Comparison of ENCODE assay signal across 16 cellular contexts in the genomic region with DNA sequence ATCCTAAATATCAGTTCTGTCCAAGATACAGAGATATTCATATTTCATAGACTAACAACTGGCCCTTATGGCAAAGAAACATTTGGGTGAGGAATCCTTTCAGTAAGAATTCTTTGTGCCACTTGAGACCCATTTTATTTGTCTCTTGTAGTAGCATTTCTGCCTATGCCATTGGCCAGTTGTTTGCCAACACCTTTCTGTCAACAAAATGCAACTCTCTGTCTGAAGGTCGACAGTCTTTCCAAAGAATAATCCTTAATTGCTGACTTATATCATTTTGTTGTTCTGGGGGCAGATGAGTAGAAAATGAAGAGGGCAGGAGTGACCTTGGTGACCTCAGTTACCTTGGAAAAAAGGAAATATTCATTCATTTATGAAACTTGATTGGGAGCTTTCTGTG.
"Had no signal": no experiment of that assay in that cellular context is flagged by ENCODE, and none has a peak within 500 bp of the region (broad histone marks: within the 10 kb centered on the region; RNA-seq: fewer than 3 reads in every experiment).

No MANE protein-coding gene starts in this region.

- H3K4me1 ChIP-seq: foreskin keratinocyte, neural progenitor cell had no signal

- H3K4me3 ChIP-seq: cardiac muscle cell, lung, neural progenitor cell, SK-N-MC, thyroid gland had no signal

- H3K4me2 ChIP-seq: neural progenitor cell had no signal

- H3K9me3 Mint-ChIP-seq: activated naive CD4-positive, alpha-beta T cell treated with anti-CD3 and anti-CD28 coated beads for 36 hours; activated naive CD8-positive, alpha-beta T cell treated with anti-CD3 and anti-CD28 coated beads, Interleukin-2, amount 50 U/mL, for 24 hours; activated T-helper 17 cell treated with anti-CD3 and anti-CD28 coated beads, Interleukin-2, amount 50 U/mL, for 72 hours; immature natural killer cell; naive B cell; neural progenitor cell; stimulated activated naive CD8-positive, alpha-beta T cell treated with anti-CD3 and anti-CD28 coated beads, Interleukin-15, amount 100 ng/mL, for 72 hours had no signal

- H3K27ac Mint-ChIP-seq: activated naive CD4-positive, alpha-beta T cell treated with anti-CD3 and anti-CD28 coated beads for 36 hours; activated naive CD8-positive, alpha-beta T cell treated with anti-CD3 and anti-CD28 coated beads, Interleukin-2, amount 50 U/mL, for 24 hours; activated T-helper 17 cell treated with anti-CD3 and anti-CD28 coated beads, Interleukin-2, amount 50 U/mL, for 72 hours; immature natural killer cell; neural progenitor cell; stimulated activated naive CD8-positive, alpha-beta T cell treated with anti-CD3 and anti-CD28 coated beads, Interleukin-15, amount 100 ng/mL, for 72 hours had no signal

- H3K27me3 Mint-ChIP-seq: activated naive CD8-positive, alpha-beta T cell treated with anti-CD3 and anti-CD28 coated beads, Interleukin-2, amount 50 U/mL, for 24 hours; activated T-helper 17 cell treated with anti-CD3 and anti-CD28 coated beads, Interleukin-2, amount 50 U/mL, for 72 hours; naive B cell; stimulated activated naive CD8-positive, alpha-beta T cell treated with anti-CD3 and anti-CD28 coated beads, Interleukin-15, amount 100 ng/mL, for 72 hours had no signal

- H3K9me3 ChIP-seq: thyroid gland had no signal

- H3K9ac ChIP-seq: neural progenitor cell had no signal

- FAIRE-seq: endometrium had no signal

- DNase-seq: activated CD4-positive, CD25-positive, alpha-beta regulatory T cell treated with anti-CD3 and anti-CD28 coated beads, Interleukin-2, amount 50 U/mL, for 72 hours; activated naive CD4-positive, alpha-beta T cell treated with anti-CD3 and anti-CD28 coated beads for 36 hours; activated naive CD8-positive, alpha-beta T cell treated with anti-CD3 and anti-CD28 coated beads, Interleukin-2, amount 50 U/mL, for 24 hours; dorsolateral prefrontal cortex; foreskin keratinocyte; immature natural killer cell; naive B cell; stimulated activated CD4-positive, alpha-beta T cell treated with anti-CD3 and anti-CD28 coated beads, Interleukin-1b, Interleukin-23, amount 100 ng/mL, for 48 hours; stimulated activated naive CD8-positive, alpha-beta T cell treated with anti-CD3 and anti-CD28 coated beads, Interleukin-15, amount 100 ng/mL, for 72 hours; thyroid gland had no signal

- H3K27ac ChIP-seq: cardiac muscle cell, foreskin keratinocyte, neural progenitor cell, SK-N-MC had no signal

- H3K4me1 Mint-ChIP-seq: activated naive CD8-positive, alpha-beta T cell treated with anti-CD3 and anti-CD28 coated beads, Interleukin-2, amount 50 U/mL, for 24 hours; activated T-helper 17 cell treated with anti-CD3 and anti-CD28 coated beads, Interleukin-2, amount 50 U/mL, for 72 hours; immature natural killer cell; neural progenitor cell had no signal

- H3K4me3 Mint-ChIP-seq: activated naive CD4-positive, alpha-beta T cell treated with anti-CD3 and anti-CD28 coated beads for 36 hours; activated naive CD8-positive, alpha-beta T cell treated with anti-CD3 and anti-CD28 coated beads, Interleukin-2, amount 50 U/mL, for 24 hours; activated T-helper 17 cell treated with anti-CD3 and anti-CD28 coated beads, Interleukin-2, amount 50 U/mL, for 72 hours; immature natural killer cell; naive B cell; neural progenitor cell; stimulated activated naive CD8-positive, alpha-beta T cell treated with anti-CD3 and anti-CD28 coated beads, Interleukin-15, amount 100 ng/mL, for 72 hours had no signal

- ATAC-seq: activated naive CD8-positive, alpha-beta T cell treated with anti-CD3 and anti-CD28 coated beads, Interleukin-2, amount 50 U/mL, for 24 hours; activated T-helper 17 cell treated with anti-CD3 and anti-CD28 coated beads, Interleukin-2, amount 50 U/mL, for 72 hours; foreskin keratinocyte; stimulated activated naive CD8-positive, alpha-beta T cell treated with anti-CD3 and anti-CD28 coated beads, Interleukin-15, amount 100 ng/mL, for 72 hours had no signal

- H3K36me3 ChIP-seq: neural progenitor cell had no signal

- H3K27me3 ChIP-seq: cardiac muscle cell, dorsolateral prefrontal cortex, foreskin keratinocyte, neural progenitor cell, thyroid gland had no signal

- H2AFZ ChIP-seq: neural progenitor cell had no signal
